Comparison of ENCODE assay signal across 20 cellular contexts in genomic region chr3:32903953-32904352, GRCh38. TPM values are rescaled to one million over a fixed set of nuclear protein-coding genes. Genes with fewer than 3 reads are reported as not detected.
DNase-seq lines count a peak whose midpoint lies in the region; ATAC-seq, FAIRE-seq and TF ChIP-seq lines count a peak whose summit lies in the region.
"Had no signal": no experiment of that assay in that cellular context is flagged by ENCODE, and none has a peak within 500 bp of the region (broad histone marks: within the 10 kb centered on the region; RNA-seq: fewer than 3 reads in every experiment).

No MANE protein-coding gene starts in this region.

- H3K4me3 Mint-ChIP-seq in natural killer cell (peak overlapping the region; percentile 45), type B pancreatic cell (peak overlapping the region; percentile 22)

- DNase-seq in DND-41 (peak; percentile 51), K562 (ENCODE audit: extremely low read depth in 1 of 4, low spot score in 3 of 4) (no peak), natural killer cell (no peak), type B pancreatic cell (ENCODE audit: extremely low spot score, unreplicated experiment) (no peak), HAP-1 (ENCODE audit: low spot score in 2 of 2) (no peak)
- DNase-seq: BE2C; C1 segment of cervical spinal cord; CD4-positive, CD25-positive, alpha-beta regulatory T cell; CD8-positive, alpha-beta memory T cell; COR-L47; DMS153; DMS79; GF-D8; GOT3; H7 had no signal

- in situ Hi-C loops in K562 (cut with MboI) (no loop called here), HAP-1 (cut with MboI; ENCODE audit: low sequenced_read_pairs) (no loop called here)

- ATAC-seq in DND-41 (ENCODE audit: insufficient read depth, low read depth) (peak; percentile 62), K562 (no peak), natural killer cell (no peak), HG03097 (IDR thresholded peaks at IDR 0.05; ENCODE audit: low FRiP score, unreplicated experiment) (no peak), HG02840 (IDR thresholded peaks at IDR 0.05; ENCODE audit: low FRiP score, unreplicated experiment) (no peak)

- H3K36me3 Mint-ChIP-seq in natural killer cell (no peaks in the 10 kb centered on the region), type B pancreatic cell (no peaks in the 10 kb centered on the region)
- H3K36me3 Mint-ChIP-seq: CD4-positive, CD25-positive, alpha-beta regulatory T cell; CD8-positive, alpha-beta memory T cell had no signal

- H3K27ac ChIP-seq in DND-41 (ENCODE audit: low read length) (no peak overlapping the region), K562 (ENCODE audit: extremely low read depth, low read depth, low read length) (no peak overlapping the region)
- H3K27ac ChIP-seq: HL-60 had no signal

- TF ChIP-seq POLR2A in K562 (conservative IDR thresholded peaks at IDR 0.05): no peak

- no peak for TF ChIP-seq CTCF in DND-41 (IDR thresholded peaks at IDR 0.05; ENCODE audit: borderline replicate concordance, extremely low read depth, low read length, poor library complexity, severe bottlenecking)
- no peak for TF ChIP-seq CTCF in K562 (IDR thresholded peaks at IDR 0.05 in 2 of 3, conservative IDR thresholded peaks at IDR 0.05 in 1 of 3; ENCODE audit: insufficient read depth in 2 of 3, low read depth in 1 of 3, low read length in 3 of 3)
- no peak for TF ChIP-seq CTCF in natural killer cell (IDR thresholded peaks at IDR 0.05)
- no peak for TF ChIP-seq CTCF in type B pancreatic cell (conservative IDR thresholded peaks at IDR 0.05)

- no TSS peak for BruUV-seq in K562 (replicated peaks; lab: Mats Ljungman, UMichigan)

- POLR2A ChIA-PET in K562 (lab: Yijun Ruan, JAX): interaction anchor here (0.8 kb wide), 1 partner anchor 34 kb away, joined by 3 read pairs; no protein-coding TSS in a partner anchor

- no peak overlapping the region for H3K9ac ChIP-seq in DND-41 (ENCODE audit: low read depth, low read length)
- H3K9ac ChIP-seq in K562 (ENCODE audit: insufficient read depth in 1 of 2, low read depth in 2 of 2, low read length in 2 of 2): no peak overlapping the region

- H3K9me3 Mint-ChIP-seq in natural killer cell: no peaks in the 10 kb centered on the region
- H3K9me3 Mint-ChIP-seq in type B pancreatic cell: no peaks in the 10 kb centered on the region
- H3K9me3 Mint-ChIP-seq: CD8-positive, alpha-beta memory T cell had no signal

- TF ChIP-seq RAD21 in K562 (CRISPR knock-in tag; conservative IDR thresholded peaks at IDR 0.05 in 1 of 2, IDR thresholded peaks at IDR 0.05 in 1 of 2): no peak

- no peak for FAIRE-seq in K562 (lab: Jason Lieb, UNC)

- H3K4me1 ChIP-seq in DND-41 (ENCODE audit: insufficient read depth, low read length): no peaks in the 10 kb centered on the region
- H3K4me1 ChIP-seq in K562 (replicated peaks in 1 of 2; ENCODE audit: control insufficient read depth in 2 of 2, insufficient read depth in 2 of 2, low read length in 2 of 2): peaks cover 0 to 2% of the 10 kb centered on the region in 2 experiments; a peak in 1 of 5 replicates
- H3K4me1 ChIP-seq in HAP-1: peaks cover 9% of the 10 kb centered on the region
- H3K4me1 ChIP-seq: BE2C had no signal

- H3K9me1 ChIP-seq in K562 (ENCODE audit: control insufficient read depth, insufficient read depth, low read length): no peaks in the 10 kb centered on the region

- H3K4me3 ChIP-seq in DND-41 (ENCODE audit: low read depth in 1 of 2, low read length in 2 of 2) (no peak overlapping the region), K562 (no peak overlapping the region), HAP-1 (no peak overlapping the region)

- H3K27ac Mint-ChIP-seq in natural killer cell (no peak overlapping the region), type B pancreatic cell (no peak overlapping the region)
- H3K27ac Mint-ChIP-seq: CD8-positive, alpha-beta memory T cell had no signal

- 53% methylated on average over 10 of the region's 10 CpGs for WGBS in K562 (ENCODE audit: insufficient coverage, low coverage, missing lambda C conversion rate)

- H3K9me3 ChIP-seq in DND-41 (ENCODE audit: insufficient read depth, low read length, severe bottlenecking) (no peaks in the 10 kb centered on the region), K562 (replicated peaks; ENCODE audit: control insufficient read depth, insufficient read depth, low read depth, low read length) (no peaks in the 10 kb centered on the region), HAP-1 (no peaks in the 10 kb centered on the region)
- H3K9me3 ChIP-seq: BE2C had no signal

- H3K27me3 ChIP-seq in DND-41 (ENCODE audit: insufficient read depth, low read length, poor library complexity) (no peaks in the 10 kb centered on the region), K562 (ENCODE audit: control insufficient read depth in 2 of 2, insufficient read depth in 2 of 2, low read length in 2 of 2) (peaks cover 15 to 19% of the 10 kb centered on the region in 2 experiments), HAP-1 (ENCODE audit: low read depth) (no peaks in the 10 kb centered on the region)
- H3K27me3 ChIP-seq: BE2C had no signal

- intact Hi-C loops in K562 (cut with micrococcal nuclease) (no loop called here), natural killer cell (cut with micrococcal nuclease) (no loop called here)

- H3K4me1 Mint-ChIP-seq in natural killer cell (peaks cover 7 to 8% of the 10 kb centered on the region in 2 donors), type B pancreatic cell (ENCODE audit: unreplicated experiment) (no peaks in the 10 kb centered on the region)

- H4K20me1 ChIP-seq in DND-41 (ENCODE audit: insufficient read depth, low read length): no peaks in the 10 kb centered on the region
- no peaks in the 10 kb centered on the region for H4K20me1 ChIP-seq in K562 (replicated peaks; ENCODE audit: control insufficient read depth, insufficient read depth, low read length)

- CTCF ChIA-PET in K562 (lab: Yijun Ruan, JAX; ENCODE audit: low intra/inter-chr PET ratio): no interaction called here

- H3K36me3 ChIP-seq in DND-41 (ENCODE audit: insufficient read depth, low read length): no peaks in the 10 kb centered on the region
- H3K36me3 ChIP-seq in K562 (ENCODE audit: control insufficient read depth, insufficient read depth, low read length): no peaks in the 10 kb centered on the region
- no peaks in the 10 kb centered on the region; the same call in 1 of the 2 replicates for H3K36me3 ChIP-seq in HAP-1 (replicated peaks)
- H3K36me3 ChIP-seq: BE2C had no signal

- H3K4me2 ChIP-seq in DND-41 (ENCODE audit: insufficient read depth, low read length) (no peak overlapping the region), K562 (ENCODE audit: insufficient read depth, low read length) (no peak overlapping the region)

- TF ChIP-seq EP300 in K562 (IDR thresholded peaks at IDR 0.05; ENCODE audit: low read length): no peak

- no peak overlapping the region for H2AFZ ChIP-seq in DND-41 (ENCODE audit: low read depth, low read length)
- peak overlapping the region; percentile 55; the same call in 1 of the 2 replicates for H2AFZ ChIP-seq in K562 (ENCODE audit: low read depth, low read length)

- H3K79me2 ChIP-seq in DND-41 (ENCODE audit: insufficient read depth, low read length): no peaks in the 10 kb centered on the region
- no peaks in the 10 kb centered on the region for H3K79me2 ChIP-seq in K562 (ENCODE audit: control insufficient read depth, insufficient read depth, low read length)

- peaks cover 7 to 13% of the 10 kb centered on the region in 2 donors for H3K27me3 Mint-ChIP-seq in natural killer cell (ENCODE audit: low read depth in 2 of 2)
- no peaks in the 10 kb centered on the region for H3K27me3 Mint-ChIP-seq in type B pancreatic cell

RNA-seq across cellular contexts. Expression of gene CCR4, which starts 47.5 kb away (rescaled TPM):
- total RNA-seq in K562 (2011; cell fraction: chromatin; rRNA removed; ENCODE audit: low replicate concordance): 0.65 and 1.2 TPM in 2 replicates
- total RNA-seq in K562 (2011; cell fraction: nucleolus; rRNA removed): 0.83 and 0.92 TPM in 2 replicates
- 0.88 and 1.1 TPM in 2 replicates for total RNA-seq in K562 (2011; cell fraction: nucleoplasm; rRNA removed)
- total RNA-seq in K562 (2014; rRNA removed): 0.20 and 0.45 TPM in 2 replicates
- total RNA-seq in K562 (2014; rRNA removed; fragmentation: Illumina TruSeq; extraction: Trizol): 0.22 and 0.45 TPM in 2 replicates
- total RNA-seq in K562 (2015; rRNA removed; fragmentation: Illumina TruSeq; extraction: Trizol): 0.04 TPM in 1 of 2 replicates, not detected in the other
- 0.47 and 0.49 TPM in 2 replicates for total RNA-seq in K562 (2021)
- 0.27 and 0.47 TPM in 2 replicates for polyA plus RNA-seq in K562 (2011; rRNA removed)
- 0.25 and 0.36 TPM in 2 replicates for polyA plus RNA-seq in K562 (2011; cell fraction: cytosol; rRNA removed)
- 0.17 and 0.21 TPM in 2 replicates for polyA plus RNA-seq in K562 (2011; cell fraction: nucleus; rRNA removed)
- 0.07 TPM in 2 replicates for polyA plus RNA-seq in K562 (2012)
- polyA plus RNA-seq in K562 (2014; fragmentation: Illumina TruSeq; extraction: Trizol): 0.28 and 0.33 TPM in 2 replicates
- polyA plus RNA-seq in K562 (2014; fragmentation: Nextera tagmentation; extraction: Ambion mirVana): under 1 TPM in 1 of 2 experiments, not detected in 1; 0.04 TPM
- 0.19 and 0.20 TPM in 2 replicates for polyA plus RNA-seq in K562 (2014; rRNA removed)
- 0.39 and 0.77 TPM in 2 replicates for polyA minus RNA-seq in K562 (2011; rRNA and poly(A)+ RNA removed)
- polyA minus RNA-seq in K562 (2011; cell fraction: cytosol; rRNA and poly(A)+ RNA removed): 0.38 and 0.64 TPM in 2 replicates
- polyA minus RNA-seq in K562 (2011; cell fraction: nucleus; rRNA and poly(A)+ RNA removed): 0.22 and 0.27 TPM in 2 replicates
- 1 to 10 TPM in 2 of 3 donors, under 1 TPM in 1; 0.52 to 2.5 (median 1.4) TPM for total RNA-seq in natural killer cell
- total RNA-seq in type B pancreatic cell (ENCODE audit: low replicate concordance): not detected in 2 replicates
- total RNA-seq: A172, H7, HT1080 had no signal
